18 cellular contexts compared by ENCODE assay signal in the genomic region with DNA sequence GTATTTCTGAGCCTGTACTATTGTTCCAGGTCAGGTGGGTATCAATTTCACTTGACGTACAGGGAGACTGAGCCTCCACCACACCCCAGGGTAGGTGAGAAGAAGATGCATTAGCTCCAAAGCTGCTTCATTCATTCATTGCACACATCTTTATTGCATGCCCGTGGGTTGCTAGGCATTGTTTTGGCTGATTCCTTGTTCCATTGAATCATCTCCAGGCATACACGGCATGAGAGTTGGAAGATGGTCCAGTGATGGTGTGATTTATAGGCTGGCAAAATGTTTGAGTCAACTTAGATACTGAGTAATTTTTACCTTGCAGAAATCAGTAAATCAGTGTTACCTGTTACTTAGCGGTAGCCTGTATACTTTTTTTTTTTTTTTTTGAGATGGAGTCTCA. TPM values are rescaled to one million over a fixed set of nuclear protein-coding genes. Genes with fewer than 3 reads are reported as not detected.
DNase-seq lines count a peak whose midpoint lies in the region; ATAC-seq and TF ChIP-seq lines count a peak whose summit lies in the region.
"Had no signal": no experiment of that assay in that cellular context is flagged by ENCODE, and none has a peak within 500 bp of the region (broad histone marks: within the 10 kb centered on the region; RNA-seq: fewer than 3 reads in every experiment).

No MANE protein-coding gene starts in this region.

- TF ChIP-seq POLR2A in GM18505 (IDR thresholded peaks at IDR 0.05; ENCODE audit: borderline replicate concordance, extremely low read depth, insufficient read depth, insufficient read length), result no peak

- H3K9ac ChIP-seq in mesenchymal stem cell (ENCODE audit: low read length), result no peak overlapping the region
- H3K9ac ChIP-seq: BLaER1 had no signal

- H3K4me2 ChIP-seq in mesenchymal stem cell (ENCODE audit: low read length, poor library complexity, severe bottlenecking), result no peak overlapping the region
- H3K4me2 ChIP-seq: A549, BLaER1 had no signal

- H3K4me3 Mint-ChIP-seq in activated T-cell treated with anti-CD3 and anti-CD28 coated beads, Interleukin-2, amount 50 U/mL, for 24 hours, result no peak overlapping the region
- H3K4me3 Mint-ChIP-seq in activated T-cell treated with anti-CD3 and anti-CD28 coated beads, Interleukin-2, amount 50 U/mL, for 72 hours, result no peak overlapping the region
- H3K4me3 Mint-ChIP-seq in chondrocyte (ENCODE audit: unreplicated experiment) (no peak overlapping the region), natural killer cell (no peak overlapping the region)
- H3K4me3 Mint-ChIP-seq: CD14-positive monocyte had no signal

- peaks cover 8% of the 10 kb centered on the region for H3K4me1 ChIP-seq in mesenchymal stem cell (ENCODE audit: control insufficient read depth, insufficient read depth, low read depth, low read length)

- no peaks in the 10 kb centered on the region for H3K27me3 Mint-ChIP-seq in activated T-cell treated with anti-CD3 and anti-CD28 coated beads, Interleukin-2, amount 50 U/mL, for 24 hours
- no peaks in the 10 kb centered on the region for H3K27me3 Mint-ChIP-seq in activated T-cell treated with anti-CD3 and anti-CD28 coated beads, Interleukin-2, amount 50 U/mL, for 72 hours (ENCODE audit: low read depth)
- H3K27me3 Mint-ChIP-seq in chondrocyte (ENCODE audit: low read depth) (no peaks in the 10 kb centered on the region), natural killer cell (ENCODE audit: low read depth in 2 of 2) (no peaks in the 10 kb centered on the region)
- H3K27me3 Mint-ChIP-seq: CD4-positive, alpha-beta memory T cell had no signal

- no peak overlapping the region for H2AFZ ChIP-seq in mesenchymal stem cell (ENCODE audit: low read depth, low read length)

- peaks cover 32% of the 10 kb centered on the region for H3K36me3 Mint-ChIP-seq in activated T-cell treated with anti-CD3 and anti-CD28 coated beads, Interleukin-2, amount 50 U/mL, for 24 hours (ENCODE audit: low read depth)
- peaks cover 4 to 8% of the 10 kb centered on the region in 2 donors for H3K36me3 Mint-ChIP-seq in activated T-cell treated with anti-CD3 and anti-CD28 coated beads, Interleukin-2, amount 50 U/mL, for 72 hours (ENCODE audit: insufficient read depth in 2 of 2)
- H3K36me3 Mint-ChIP-seq in chondrocyte (ENCODE audit: low read depth) (peaks cover 6% of the 10 kb centered on the region), natural killer cell (peaks cover 8% of the 10 kb centered on the region)

- H3K79me1 ChIP-seq in mesenchymal stem cell (replicated peaks; ENCODE audit: low read length, poor library complexity, severe bottlenecking), result peaks cover 4% of the 10 kb centered on the region

- intact Hi-C loops in natural killer cell (cut with micrococcal nuclease), result no loop called here

- peaks cover 18 to 20% of the 10 kb centered on the region in 2 experiments for H3K36me3 ChIP-seq in mesenchymal stem cell (ENCODE audit: control insufficient read depth in 1 of 2, insufficient read depth in 2 of 2, low read depth in 1 of 2, low read length in 2 of 2)

- WGBS in mesenchymal stem cell, result 95% methylated on average over 4 of the region's 4 CpGs

- TF ChIP-seq CTCF in chondrocyte (IDR thresholded peaks at IDR 0.05), result no peak
- no peak for TF ChIP-seq CTCF in natural killer cell (IDR thresholded peaks at IDR 0.05)

- H3K23ac ChIP-seq in mesenchymal stem cell (ENCODE audit: low read length in 2 of 2), result no peak overlapping the region

- no peaks in the 10 kb centered on the region for H3K27me3 ChIP-seq in mesenchymal stem cell (ENCODE audit: control insufficient read depth in 1 of 2, insufficient read depth in 1 of 2, low read length in 2 of 2)
- H3K27me3 ChIP-seq: BLaER1 had no signal

- H3K18ac ChIP-seq in mesenchymal stem cell (ENCODE audit: low read depth in 1 of 2, low read length in 2 of 2), result no peak overlapping the region

- ATAC-seq in activated T-cell treated with anti-CD3 and anti-CD28 coated beads, Interleukin-2, amount 50 U/mL, for 72 hours (replicated peaks in 1 of 2), result no peak
- no peak for ATAC-seq in natural killer cell
- ATAC-seq in GM18505 (IDR thresholded peaks at IDR 0.05; ENCODE audit: unreplicated experiment), result no peak
- no peak for ATAC-seq in HG03520 (IDR thresholded peaks at IDR 0.05; ENCODE audit: unreplicated experiment)
- ATAC-seq: A549, HCT116 had no signal

- H3K4me1 Mint-ChIP-seq in activated T-cell treated with anti-CD3 and anti-CD28 coated beads, Interleukin-2, amount 50 U/mL, for 24 hours (ENCODE audit: low read depth), result peaks cover 22% of the 10 kb centered on the region
- peaks cover 9% of the 10 kb centered on the region for H3K4me1 Mint-ChIP-seq in activated T-cell treated with anti-CD3 and anti-CD28 coated beads, Interleukin-2, amount 50 U/mL, for 72 hours (ENCODE audit: low read depth)
- H3K4me1 Mint-ChIP-seq in chondrocyte (ENCODE audit: low read depth) (peaks cover 37% of the 10 kb centered on the region), natural killer cell (peaks cover 28 to 37% of the 10 kb centered on the region in 2 donors)

- DNase-seq in activated T-cell treated with anti-CD3 and anti-CD28 coated beads, Interleukin-2, amount 50 U/mL, for 24 hours, result no peak
- no peak for DNase-seq in activated T-cell treated with anti-CD3 and anti-CD28 coated beads, Interleukin-2, amount 50 U/mL, for 72 hours
- DNase-seq in chondrocyte (ENCODE audit: low spot score), result peak; percentile 2
- DNase-seq in mesenchymal stem cell, result no peak
- DNase-seq in natural killer cell, result no peak
- DNase-seq: CD4-positive, alpha-beta memory T cell; DMS153; DMS79; GDM1; GOT3; H7 had no signal

- H2BK120ac ChIP-seq in mesenchymal stem cell (ENCODE audit: low read depth, low read length), result no peak overlapping the region

- H4K91ac ChIP-seq in mesenchymal stem cell (ENCODE audit: low read length), result peak overlapping the region; percentile 53

- no peak overlapping the region for H2BK15ac ChIP-seq in mesenchymal stem cell (ENCODE audit: low read depth, poor library complexity, severe bottlenecking)

- no peak overlapping the region for H4K8ac ChIP-seq in mesenchymal stem cell (ENCODE audit: low read length)

- H3K9me3 Mint-ChIP-seq in activated T-cell treated with anti-CD3 and anti-CD28 coated beads, Interleukin-2, amount 50 U/mL, for 24 hours, result no peaks in the 10 kb centered on the region
- no peaks in the 10 kb centered on the region for H3K9me3 Mint-ChIP-seq in activated T-cell treated with anti-CD3 and anti-CD28 coated beads, Interleukin-2, amount 50 U/mL, for 72 hours
- no peaks in the 10 kb centered on the region for H3K9me3 Mint-ChIP-seq in chondrocyte (ENCODE audit: low read depth)
- no peaks in the 10 kb centered on the region for H3K9me3 Mint-ChIP-seq in natural killer cell
- H3K9me3 Mint-ChIP-seq: CD14-positive monocyte; CD4-positive, alpha-beta memory T cell had no signal

- H2BK5ac ChIP-seq in mesenchymal stem cell (ENCODE audit: low read depth, low read length, poor library complexity, severe bottlenecking), result no peak overlapping the region

- H3K27ac ChIP-seq in mesenchymal stem cell (ENCODE audit: low read length, poor library complexity, severe bottlenecking), result no peak overlapping the region
- H3K27ac ChIP-seq: 22Rv1, A549, BLaER1 had no signal

- peak overlapping the region; percentile 4 for H3K27ac Mint-ChIP-seq in activated T-cell treated with anti-CD3 and anti-CD28 coated beads, Interleukin-2, amount 50 U/mL, for 24 hours
- no peak overlapping the region for H3K27ac Mint-ChIP-seq in activated T-cell treated with anti-CD3 and anti-CD28 coated beads, Interleukin-2, amount 50 U/mL, for 72 hours
- H3K27ac Mint-ChIP-seq in chondrocyte (ENCODE audit: unreplicated experiment), result no peak overlapping the region
- H3K27ac Mint-ChIP-seq in natural killer cell, result no peak overlapping the region
- H3K27ac Mint-ChIP-seq: CD4-positive, alpha-beta memory T cell had no signal

- H3K9me3 ChIP-seq in mesenchymal stem cell (ENCODE audit: control insufficient read depth, low read length), result no peaks in the 10 kb centered on the region
- H3K9me3 ChIP-seq: A549, BLaER1 had no signal

- no peak overlapping the region for H2AK5ac ChIP-seq in mesenchymal stem cell (ENCODE audit: low read length, severe bottlenecking)

- no peak overlapping the region for H3K4ac ChIP-seq in mesenchymal stem cell (ENCODE audit: low read depth in 1 of 2, low read length in 2 of 2)

- no peak overlapping the region for H3K14ac ChIP-seq in mesenchymal stem cell (ENCODE audit: low read length in 2 of 2)

- no peak overlapping the region for H2BK12ac ChIP-seq in mesenchymal stem cell (ENCODE audit: low read length in 2 of 2)

- H3K4me3 ChIP-seq in mesenchymal stem cell (ENCODE audit: insufficient read depth in 1 of 2, low read depth in 1 of 2, low read length in 2 of 2), result no peak overlapping the region
- H3K4me3 ChIP-seq: A549, BLaER1 had no signal

RNA-seq across cellular contexts. Expression of a gene that starts 21.2 kb away (rescaled TPM):
- 100 to 1,000 TPM; 165 to 177 TPM for total RNA-seq in activated T-cell treated with anti-CD3 and anti-CD28 coated beads, Interleukin-2, amount 50 U/mL, for 72 hours
- total RNA-seq in chondrocyte, result 188 to 226 TPM (median 190 TPM) in 3 replicates
- polyA plus RNA-seq in mesenchymal stem cell (2013, experiment 1 of 2), result 83.2 TPM
- 80.5 TPM for polyA plus RNA-seq in mesenchymal stem cell (2013, experiment 2 of 2)
- total RNA-seq in natural killer cell, result 100 to 1,000 TPM; 144 to 200 (median 178) TPM
